ENCODE assay signal across 1 cellular context in the genomic region with DNA sequence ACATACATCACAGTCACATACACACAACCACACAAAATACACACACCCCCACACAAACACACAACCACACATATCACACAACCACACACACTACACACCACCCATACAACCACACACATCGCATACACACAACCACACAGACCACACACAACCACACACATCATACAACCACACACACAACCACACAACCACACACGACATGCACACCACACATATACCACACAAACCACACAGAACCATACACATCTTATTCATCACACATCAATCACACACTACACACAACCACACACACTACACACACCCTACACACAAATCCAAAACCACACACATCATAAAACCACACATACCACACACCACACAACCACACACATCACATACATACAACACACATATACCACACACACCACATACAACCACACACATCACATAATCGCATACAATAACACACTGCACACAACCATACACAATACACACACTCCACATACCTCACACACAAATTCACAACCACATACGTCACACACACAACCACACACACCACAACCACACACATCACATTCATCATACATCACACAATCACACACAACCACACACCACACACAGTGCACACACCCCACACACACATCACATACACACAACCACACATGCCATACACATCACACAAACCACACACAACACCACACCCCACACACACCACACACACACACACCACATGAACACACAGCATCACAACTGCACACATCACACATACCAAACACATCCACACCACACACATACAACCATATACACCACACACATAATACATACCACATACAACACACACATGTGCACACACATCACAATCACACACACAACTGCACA.
TF ChIP-seq lines count a peak whose summit lies in the region.

No MANE protein-coding gene starts in this region.

TF ChIP-seq in K562, 482 proteins besides CTCF, POLR2A, EP300 and RAD21 (continued from another document and continues in another):
- TF ChIP-seq, protein P1, sequence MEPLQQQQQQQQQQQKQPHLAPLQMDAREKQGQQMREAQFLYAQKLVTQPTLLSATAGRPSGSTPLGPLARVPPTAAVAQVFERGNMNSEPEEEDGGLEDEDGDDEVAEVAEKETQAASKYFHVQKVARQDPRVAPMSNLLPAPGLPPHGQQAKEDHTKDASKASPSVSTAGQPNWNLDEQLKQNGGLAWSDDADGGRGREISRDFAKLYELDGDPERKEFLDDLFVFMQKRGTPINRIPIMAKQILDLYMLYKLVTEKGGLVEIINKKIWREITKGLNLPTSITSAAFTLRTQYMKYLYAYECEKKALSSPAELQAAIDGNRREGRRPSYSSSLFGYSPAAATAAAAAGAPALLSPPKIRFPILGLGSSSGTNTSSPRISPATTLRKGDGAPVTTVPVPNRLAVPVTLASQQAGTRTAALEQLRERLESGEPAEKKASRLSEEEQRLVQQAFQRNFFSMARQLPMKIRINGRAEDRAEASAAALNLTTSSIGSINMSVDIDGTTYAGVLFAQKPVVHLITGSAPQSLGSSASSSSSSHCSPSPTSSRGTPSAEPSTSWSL (CRISPR knock-in tag; IDR thresholded peaks at IDR 0.05; ENCODE audit: borderline replicate concordance): no peak
- TF ChIP-seq, protein P2, sequence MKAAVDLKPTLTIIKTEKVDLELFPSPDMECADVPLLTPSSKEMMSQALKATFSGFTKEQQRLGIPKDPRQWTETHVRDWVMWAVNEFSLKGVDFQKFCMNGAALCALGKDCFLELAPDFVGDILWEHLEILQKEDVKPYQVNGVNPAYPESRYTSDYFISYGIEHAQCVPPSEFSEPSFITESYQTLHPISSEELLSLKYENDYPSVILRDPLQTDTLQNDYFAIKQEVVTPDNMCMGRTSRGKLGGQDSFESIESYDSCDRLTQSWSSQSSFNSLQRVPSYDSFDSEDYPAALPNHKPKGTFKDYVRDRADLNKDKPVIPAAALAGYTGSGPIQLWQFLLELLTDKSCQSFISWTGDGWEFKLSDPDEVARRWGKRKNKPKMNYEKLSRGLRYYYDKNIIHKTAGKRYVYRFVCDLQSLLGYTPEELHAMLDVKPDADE (conservative IDR thresholded peaks at IDR 0.05; ENCODE audit: control insufficient read depth, low read depth, low read length): no peak
- TF ChIP-seq HNRNPH1 (optimal IDR thresholded peaks at IDR 0.05; ENCODE audit: low read depth, low read length) (no peak), HLTF (IDR thresholded peaks at IDR 0.05) (peak; percentile 88; the same call in 1 of the 2 replicates), ZNF124 (CRISPR knock-in tag; IDR thresholded peaks at IDR 0.05) (peak; percentile 60; the same call in 1 of the 2 replicates), MED1 (CRISPR knock-in tag; IDR thresholded peaks at IDR 0.05; ENCODE audit: borderline replicate concordance) (no peak), ZNF584 (CRISPR knock-in tag; IDR thresholded peaks at IDR 0.05; ENCODE audit: low read depth) (no peak), KAT2B (IDR thresholded peaks at IDR 0.05; ENCODE audit: low read depth, low read length) (no peak), NFIX (CRISPR knock-in tag; IDR thresholded peaks at IDR 0.05; ENCODE audit: low read depth) (no peak), CREB1 (IDR thresholded peaks at IDR 0.05) (no peak), CREB1 (CRISPR knock-in tag; IDR thresholded peaks at IDR 0.05) (no peak), RHOXF2B (CRISPR knock-in tag; conservative IDR thresholded peaks at IDR 0.05) (no peak), ZKSCAN1 (IDR thresholded peaks at IDR 0.05; ENCODE audit: low read depth, low read length) (no peak), BMI1 (IDR thresholded peaks at IDR 0.05; ENCODE audit: low read length) (no peak), ZKSCAN3 (CRISPR knock-in tag; IDR thresholded peaks at IDR 0.05) (no peak), PRMT5 (CRISPR knock-in tag; IDR thresholded peaks at IDR 0.05) (no peak), HNRNPLL (IDR thresholded peaks at IDR 0.05; ENCODE audit: low read depth, low read length, poor library complexity, severe bottlenecking) (no peak), MECOM (CRISPR knock-in tag; IDR thresholded peaks at IDR 0.05) (no peak), ZNF121 (CRISPR knock-in tag; conservative IDR thresholded peaks at IDR 0.05) (peak; percentile 19; the same call in 1 of the 2 replicates), ZFPM2 (CRISPR knock-in tag; IDR thresholded peaks at IDR 0.05) (no peak), SPI1 (IDR thresholded peaks at IDR 0.05; ENCODE audit: borderline replicate concordance, low read depth, low read length) (no peak), TBL1XR1 (IDR thresholded peaks at IDR 0.05; ENCODE audit: low read length in 2 of 2) (no peak), TEAD4 (IDR thresholded peaks at IDR 0.05; ENCODE audit: low read length) (no peak), TEAD4 (CRISPR knock-in tag; IDR thresholded peaks at IDR 0.05; ENCODE audit: borderline replicate concordance) (no peak), ZNF354B (CRISPR knock-in tag; IDR thresholded peaks at IDR 0.05) (no peak), BRD4 (IDR thresholded peaks at IDR 0.05) (no peak; the same call in 1 of the 2 replicates), GABPB1 (CRISPR knock-in tag; IDR thresholded peaks at IDR 0.05) (no peak), ZNF274 (IDR thresholded peaks at IDR 0.05; ENCODE audit: borderline replicate concordance, low read depth, low read length) (no peak), RFX7 (CRISPR knock-in tag; IDR thresholded peaks at IDR 0.05) (no peak), CTBP1 (IDR thresholded peaks at IDR 0.05; ENCODE audit: borderline replicate concordance) (no peak), MTF1 (CRISPR knock-in tag; IDR thresholded peaks at IDR 0.05; ENCODE audit: borderline replicate concordance) (no peak), ZEB2 (IDR thresholded peaks at IDR 0.05) (no peak), CHD2 (IDR thresholded peaks at IDR 0.05; ENCODE audit: low read depth, low read length) (no peak), CHD1 (IDR thresholded peaks at IDR 0.05; ENCODE audit: low read length) (no peak), ZNF133 (CRISPR knock-in tag; IDR thresholded peaks at IDR 0.05) (no peak), ZBED1 (IDR thresholded peaks at IDR 0.05) (no peak)
- TF ChIP-seq, protein P3, sequence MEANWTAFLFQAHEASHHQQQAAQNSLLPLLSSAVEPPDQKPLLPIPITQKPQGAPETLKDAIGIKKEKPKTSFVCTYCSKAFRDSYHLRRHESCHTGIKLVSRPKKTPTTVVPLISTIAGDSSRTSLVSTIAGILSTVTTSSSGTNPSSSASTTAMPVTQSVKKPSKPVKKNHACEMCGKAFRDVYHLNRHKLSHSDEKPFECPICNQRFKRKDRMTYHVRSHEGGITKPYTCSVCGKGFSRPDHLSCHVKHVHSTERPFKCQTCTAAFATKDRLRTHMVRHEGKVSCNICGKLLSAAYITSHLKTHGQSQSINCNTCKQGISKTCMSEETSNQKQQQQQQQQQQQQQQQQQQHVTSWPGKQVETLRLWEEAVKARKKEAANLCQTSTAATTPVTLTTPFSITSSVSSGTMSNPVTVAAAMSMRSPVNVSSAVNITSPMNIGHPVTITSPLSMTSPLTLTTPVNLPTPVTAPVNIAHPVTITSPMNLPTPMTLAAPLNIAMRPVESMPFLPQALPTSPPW (CRISPR knock-in tag; IDR thresholded peaks at IDR 0.05): no peak
- TF ChIP-seq, protein P4, sequence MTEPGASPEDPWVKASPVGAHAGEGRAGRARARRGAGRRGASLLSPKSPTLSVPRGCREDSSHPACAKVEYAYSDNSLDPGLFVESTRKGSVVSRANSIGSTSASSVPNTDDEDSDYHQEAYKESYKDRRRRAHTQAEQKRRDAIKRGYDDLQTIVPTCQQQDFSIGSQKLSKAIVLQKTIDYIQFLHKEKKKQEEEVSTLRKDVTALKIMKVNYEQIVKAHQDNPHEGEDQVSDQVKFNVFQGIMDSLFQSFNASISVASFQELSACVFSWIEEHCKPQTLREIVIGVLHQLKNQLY (CRISPR knock-in tag; conservative IDR thresholded peaks at IDR 0.05): no peak; a peak in 1 of 4 replicates
- TF ChIP-seq, protein P5, sequence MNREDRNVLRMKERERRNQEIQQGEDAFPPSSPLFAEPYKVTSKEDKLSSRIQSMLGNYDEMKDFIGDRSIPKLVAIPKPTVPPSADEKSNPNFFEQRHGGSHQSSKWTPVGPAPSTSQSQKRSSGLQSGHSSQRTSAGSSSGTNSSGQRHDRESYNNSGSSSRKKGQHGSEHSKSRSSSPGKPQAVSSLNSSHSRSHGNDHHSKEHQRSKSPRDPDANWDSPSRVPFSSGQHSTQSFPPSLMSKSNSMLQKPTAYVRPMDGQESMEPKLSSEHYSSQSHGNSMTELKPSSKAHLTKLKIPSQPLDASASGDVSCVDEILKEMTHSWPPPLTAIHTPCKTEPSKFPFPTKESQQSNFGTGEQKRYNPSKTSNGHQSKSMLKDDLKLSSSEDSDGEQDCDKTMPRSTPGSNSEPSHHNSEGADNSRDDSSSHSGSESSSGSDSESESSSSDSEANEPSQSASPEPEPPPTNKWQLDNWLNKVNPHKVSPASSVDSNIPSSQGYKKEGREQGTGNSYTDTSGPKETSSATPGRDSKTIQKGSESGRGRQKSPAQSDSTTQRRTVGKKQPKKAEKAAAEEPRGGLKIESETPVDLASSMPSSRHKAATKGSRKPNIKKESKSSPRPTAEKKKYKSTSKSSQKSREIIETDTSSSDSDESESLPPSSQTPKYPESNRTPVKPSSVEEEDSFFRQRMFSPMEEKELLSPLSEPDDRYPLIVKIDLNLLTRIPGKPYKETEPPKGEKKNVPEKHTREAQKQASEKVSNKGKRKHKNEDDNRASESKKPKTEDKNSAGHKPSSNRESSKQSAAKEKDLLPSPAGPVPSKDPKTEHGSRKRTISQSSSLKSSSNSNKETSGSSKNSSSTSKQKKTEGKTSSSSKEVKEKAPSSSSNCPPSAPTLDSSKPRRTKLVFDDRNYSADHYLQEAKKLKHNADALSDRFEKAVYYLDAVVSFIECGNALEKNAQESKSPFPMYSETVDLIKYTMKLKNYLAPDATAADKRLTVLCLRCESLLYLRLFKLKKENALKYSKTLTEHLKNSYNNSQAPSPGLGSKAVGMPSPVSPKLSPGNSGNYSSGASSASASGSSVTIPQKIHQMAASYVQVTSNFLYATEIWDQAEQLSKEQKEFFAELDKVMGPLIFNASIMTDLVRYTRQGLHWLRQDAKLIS (CRISPR knock-in tag; IDR thresholded peaks at IDR 0.05): no peak
- TF ChIP-seq, protein P6, sequence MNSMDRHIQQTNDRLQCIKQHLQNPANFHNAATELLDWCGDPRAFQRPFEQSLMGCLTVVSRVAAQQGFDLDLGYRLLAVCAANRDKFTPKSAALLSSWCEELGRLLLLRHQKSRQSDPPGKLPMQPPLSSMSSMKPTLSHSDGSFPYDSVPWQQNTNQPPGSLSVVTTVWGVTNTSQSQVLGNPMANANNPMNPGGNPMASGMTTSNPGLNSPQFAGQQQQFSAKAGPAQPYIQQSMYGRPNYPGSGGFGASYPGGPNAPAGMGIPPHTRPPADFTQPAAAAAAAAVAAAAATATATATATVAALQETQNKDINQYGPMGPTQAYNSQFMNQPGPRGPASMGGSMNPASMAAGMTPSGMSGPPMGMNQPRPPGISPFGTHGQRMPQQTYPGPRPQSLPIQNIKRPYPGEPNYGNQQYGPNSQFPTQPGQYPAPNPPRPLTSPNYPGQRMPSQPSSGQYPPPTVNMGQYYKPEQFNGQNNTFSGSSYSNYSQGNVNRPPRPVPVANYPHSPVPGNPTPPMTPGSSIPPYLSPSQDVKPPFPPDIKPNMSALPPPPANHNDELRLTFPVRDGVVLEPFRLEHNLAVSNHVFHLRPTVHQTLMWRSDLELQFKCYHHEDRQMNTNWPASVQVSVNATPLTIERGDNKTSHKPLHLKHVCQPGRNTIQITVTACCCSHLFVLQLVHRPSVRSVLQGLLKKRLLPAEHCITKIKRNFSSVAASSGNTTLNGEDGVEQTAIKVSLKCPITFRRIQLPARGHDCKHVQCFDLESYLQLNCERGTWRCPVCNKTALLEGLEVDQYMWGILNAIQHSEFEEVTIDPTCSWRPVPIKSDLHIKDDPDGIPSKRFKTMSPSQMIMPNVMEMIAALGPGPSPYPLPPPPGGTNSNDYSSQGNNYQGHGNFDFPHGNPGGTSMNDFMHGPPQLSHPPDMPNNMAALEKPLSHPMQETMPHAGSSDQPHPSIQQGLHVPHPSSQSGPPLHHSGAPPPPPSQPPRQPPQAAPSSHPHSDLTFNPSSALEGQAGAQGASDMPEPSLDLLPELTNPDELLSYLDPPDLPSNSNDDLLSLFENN (IDR thresholded peaks at IDR 0.05; ENCODE audit: low read depth in 2 of 2, low read length in 2 of 2): no peak
- TF ChIP-seq, protein P7, sequence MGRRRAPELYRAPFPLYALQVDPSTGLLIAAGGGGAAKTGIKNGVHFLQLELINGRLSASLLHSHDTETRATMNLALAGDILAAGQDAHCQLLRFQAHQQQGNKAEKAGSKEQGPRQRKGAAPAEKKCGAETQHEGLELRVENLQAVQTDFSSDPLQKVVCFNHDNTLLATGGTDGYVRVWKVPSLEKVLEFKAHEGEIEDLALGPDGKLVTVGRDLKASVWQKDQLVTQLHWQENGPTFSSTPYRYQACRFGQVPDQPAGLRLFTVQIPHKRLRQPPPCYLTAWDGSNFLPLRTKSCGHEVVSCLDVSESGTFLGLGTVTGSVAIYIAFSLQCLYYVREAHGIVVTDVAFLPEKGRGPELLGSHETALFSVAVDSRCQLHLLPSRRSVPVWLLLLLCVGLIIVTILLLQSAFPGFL (CRISPR knock-in tag; IDR thresholded peaks at IDR 0.05): no peak
- TF ChIP-seq, protein P8, sequence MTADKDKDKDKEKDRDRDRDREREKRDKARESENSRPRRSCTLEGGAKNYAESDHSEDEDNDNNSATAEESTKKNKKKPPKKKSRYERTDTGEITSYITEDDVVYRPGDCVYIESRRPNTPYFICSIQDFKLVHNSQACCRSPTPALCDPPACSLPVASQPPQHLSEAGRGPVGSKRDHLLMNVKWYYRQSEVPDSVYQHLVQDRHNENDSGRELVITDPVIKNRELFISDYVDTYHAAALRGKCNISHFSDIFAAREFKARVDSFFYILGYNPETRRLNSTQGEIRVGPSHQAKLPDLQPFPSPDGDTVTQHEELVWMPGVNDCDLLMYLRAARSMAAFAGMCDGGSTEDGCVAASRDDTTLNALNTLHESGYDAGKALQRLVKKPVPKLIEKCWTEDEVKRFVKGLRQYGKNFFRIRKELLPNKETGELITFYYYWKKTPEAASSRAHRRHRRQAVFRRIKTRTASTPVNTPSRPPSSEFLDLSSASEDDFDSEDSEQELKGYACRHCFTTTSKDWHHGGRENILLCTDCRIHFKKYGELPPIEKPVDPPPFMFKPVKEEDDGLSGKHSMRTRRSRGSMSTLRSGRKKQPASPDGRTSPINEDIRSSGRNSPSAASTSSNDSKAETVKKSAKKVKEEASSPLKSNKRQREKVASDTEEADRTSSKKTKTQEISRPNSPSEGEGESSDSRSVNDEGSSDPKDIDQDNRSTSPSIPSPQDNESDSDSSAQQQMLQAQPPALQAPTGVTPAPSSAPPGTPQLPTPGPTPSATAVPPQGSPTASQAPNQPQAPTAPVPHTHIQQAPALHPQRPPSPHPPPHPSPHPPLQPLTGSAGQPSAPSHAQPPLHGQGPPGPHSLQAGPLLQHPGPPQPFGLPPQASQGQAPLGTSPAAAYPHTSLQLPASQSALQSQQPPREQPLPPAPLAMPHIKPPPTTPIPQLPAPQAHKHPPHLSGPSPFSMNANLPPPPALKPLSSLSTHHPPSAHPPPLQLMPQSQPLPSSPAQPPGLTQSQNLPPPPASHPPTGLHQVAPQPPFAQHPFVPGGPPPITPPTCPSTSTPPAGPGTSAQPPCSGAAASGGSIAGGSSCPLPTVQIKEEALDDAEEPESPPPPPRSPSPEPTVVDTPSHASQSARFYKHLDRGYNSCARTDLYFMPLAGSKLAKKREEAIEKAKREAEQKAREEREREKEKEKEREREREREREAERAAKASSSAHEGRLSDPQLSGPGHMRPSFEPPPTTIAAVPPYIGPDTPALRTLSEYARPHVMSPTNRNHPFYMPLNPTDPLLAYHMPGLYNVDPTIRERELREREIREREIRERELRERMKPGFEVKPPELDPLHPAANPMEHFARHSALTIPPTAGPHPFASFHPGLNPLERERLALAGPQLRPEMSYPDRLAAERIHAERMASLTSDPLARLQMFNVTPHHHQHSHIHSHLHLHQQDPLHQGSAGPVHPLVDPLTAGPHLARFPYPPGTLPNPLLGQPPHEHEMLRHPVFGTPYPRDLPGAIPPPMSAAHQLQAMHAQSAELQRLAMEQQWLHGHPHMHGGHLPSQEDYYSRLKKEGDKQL (CRISPR knock-in tag; IDR thresholded peaks at IDR 0.05; ENCODE audit: borderline replicate concordance): no peak
